ENCODE assay signal across 10 cellular contexts in genomic region chr5:31664566-31664965, GRCh38. TPM values are rescaled to one million over a fixed set of nuclear protein-coding genes. Genes with fewer than 3 reads are reported as not detected.
A peak's percentile ranks its signal among the peaks of the same experiment; 100 is the strongest.
DNase-seq lines count a peak whose midpoint lies in the region; ATAC-seq and TF ChIP-seq lines count a peak whose summit lies in the region.
"Had no signal": no experiment of that assay in that cellular context is flagged by ENCODE, and none has a peak within 500 bp of the region (broad histone marks: within the 10 kb centered on the region; RNA-seq: fewer than 3 reads in every experiment).

No MANE protein-coding gene starts in this region.

- H3K27ac ChIP-seq in IMR-90 (ENCODE audit: insufficient read depth, low read length) (no peak overlapping the region), VCaP (no peak overlapping the region), osteoblast (ENCODE audit: low read depth, low read length) (no peak overlapping the region)

- no peak overlapping the region for H2AFZ ChIP-seq in IMR-90 (replicated peaks; ENCODE audit: low read length, poor library complexity)
- no peak overlapping the region for H2AFZ ChIP-seq in osteoblast (ENCODE audit: low read length)

- H2BK20ac ChIP-seq in IMR-90 (ENCODE audit: low read depth, low read length) = no peak overlapping the region

- H3K79me1 ChIP-seq in IMR-90 (ENCODE audit: low read depth in 1 of 2, low read length in 2 of 2) = no peaks in the 10 kb centered on the region

- no peak overlapping the region for H4K5ac ChIP-seq in IMR-90 (ENCODE audit: low read depth, low read length)

- no peak overlapping the region for H2BK120ac ChIP-seq in IMR-90 (ENCODE audit: low read depth, low read length)

- no peak for TF ChIP-seq POLR2A in IMR-90 (IDR thresholded peaks at IDR 0.05; ENCODE audit: low read depth, low read length)

- no peak overlapping the region for H4K8ac ChIP-seq in IMR-90 (ENCODE audit: low read depth in 2 of 2, low read length in 2 of 2)

- DNase-seq in NCI-H82 (lab: John Stamatoyannopoulos, UW) = peak; percentile 62
- no peak for DNase-seq in NCI-H82 treated with DMSO at 0.1 percent for 48 hours (lab: John Stamatoyannopoulos, UW; ENCODE audit: unreplicated experiment)
- peak; percentile 3 for DNase-seq in IMR-90
- no peak for DNase-seq in osteoblast (ENCODE audit: insufficient read length, low spot score, missing footprints)
- no peak for DNase-seq in Right ventricle myocardium superior
- DNase-seq in mucosa of gallbladder (ENCODE audit: low spot score) = no peak
- no peak for DNase-seq in HuH-7 (ENCODE audit: low spot score)
- DNase-seq: NCI-H1092 treated with DMSO at 0.1 percent for 48 hours; stimulated activated naive CD4-positive, alpha-beta T cell had no signal

- no peak for ATAC-seq in IMR-90 (ENCODE audit: low read depth)
- ATAC-seq in Right ventricle myocardium superior (ENCODE audit: poor library complexity) = no peak

- WGBS in IMR-90 (ENCODE audit: extremely low coverage in 2 of 2, insufficient read length in 1 of 2), 2 experiments = no CpG with 5 or more reads among the region's 8 CpGs

- H3K9me3 ChIP-seq in IMR-90 (ENCODE audit: control insufficient read depth, insufficient read depth, low read length) (no peaks in the 10 kb centered on the region), osteoblast (ENCODE audit: low read depth, low read length) (no peaks in the 10 kb centered on the region)

- no peak overlapping the region for H2AK9ac ChIP-seq in IMR-90 (replicated peaks; ENCODE audit: low read depth, low read length, poor library complexity)

- H3K4me1 ChIP-seq in IMR-90 (ENCODE audit: control insufficient read depth, insufficient read depth, low read length) = no peaks in the 10 kb centered on the region
- H3K4me1 ChIP-seq in osteoblast (ENCODE audit: insufficient read depth, low read length) = peaks cover 7% of the 10 kb centered on the region

- no peak overlapping the region for H2BK15ac ChIP-seq in IMR-90 (ENCODE audit: low read depth, low read length)

- TF ChIP-seq CTCF in IMR-90 (conservative IDR thresholded peaks at IDR 0.05; ENCODE audit: low read depth, low read length) (no peak), VCaP (conservative IDR thresholded peaks at IDR 0.05) (peak; percentile 56), osteoblast (IDR thresholded peaks at IDR 0.05; ENCODE audit: extremely low read depth, low read depth, low read length) (peak; percentile 19)

- no peak overlapping the region for H2AK5ac ChIP-seq in IMR-90 (ENCODE audit: low read depth, low read length)

- no peak overlapping the region for H3K23ac ChIP-seq in IMR-90 (ENCODE audit: low read depth, low read length)

- H3K14ac ChIP-seq in IMR-90 (replicated peaks; ENCODE audit: low read depth, low read length) = no peak overlapping the region

- H3K27me3 ChIP-seq in IMR-90 (ENCODE audit: control insufficient read depth, insufficient read depth, low read length) (peaks cover 2% of the 10 kb centered on the region), osteoblast (ENCODE audit: insufficient read depth, low read length) (peaks cover 9% of the 10 kb centered on the region)

- in situ Hi-C loops in IMR-90 (cut with MboI; ENCODE audit: low sequenced_read_pairs) = no loop called here

- no peaks in the 10 kb centered on the region for H3K36me3 ChIP-seq in IMR-90 (ENCODE audit: control insufficient read depth, insufficient read depth, low read length)
- no peaks in the 10 kb centered on the region for H3K36me3 ChIP-seq in osteoblast (ENCODE audit: insufficient read depth, low read length)

- no peak overlapping the region for H2BK5ac ChIP-seq in IMR-90 (ENCODE audit: low read depth, low read length, poor library complexity, severe bottlenecking)

- intact Hi-C loops in IMR-90 (cut with micrococcal nuclease) (no loop called here), Right ventricle myocardium superior (cut with DNase I) (no loop called here)

- no peaks in the 10 kb centered on the region for H3K79me2 ChIP-seq in osteoblast (ENCODE audit: insufficient read depth, low read length)

- no TSS peak for BruUV-seq in IMR-90 (replicated peaks; lab: Mats Ljungman, UMichigan)

- H3K4ac ChIP-seq in IMR-90 (ENCODE audit: low read depth, low read length) = no peak overlapping the region

- CTCF ChIA-PET in IMR-90 (lab: Yijun Ruan, JAX) = no interaction called here

- POLR2A ChIA-PET in IMR-90 (lab: Charles Lee; ENCODE audit: unreplicated experiment) = no interaction called here

- no peak overlapping the region for H3K56ac ChIP-seq in IMR-90 (ENCODE audit: extremely low read depth, insufficient read depth, low read length)

- no peak for TF ChIP-seq RAD21 in IMR-90 (IDR thresholded peaks at IDR 0.05; ENCODE audit: low read length)

- H3K4me2 ChIP-seq in IMR-90 (ENCODE audit: low read depth, low read length) = no peak overlapping the region
- H3K4me2 ChIP-seq in osteoblast (ENCODE audit: insufficient read depth, low read length) = no peak overlapping the region

- dilution Hi-C loops in IMR-90 (cut with HindIII; ENCODE audit: low sequenced_read_pairs, unreplicated experiment) = no loop called here

- H3K9ac ChIP-seq in IMR-90 (ENCODE audit: low read depth, low read length) = no peak overlapping the region

- no peak overlapping the region for H4K91ac ChIP-seq in IMR-90 (ENCODE audit: insufficient read depth, low read depth, low read length)

- H3K18ac ChIP-seq in IMR-90 (ENCODE audit: low read depth, low read length) = no peak overlapping the region

- no peaks in the 10 kb centered on the region for H4K20me1 ChIP-seq in IMR-90 (ENCODE audit: insufficient read depth, low read length)
- H4K20me1 ChIP-seq in osteoblast (ENCODE audit: insufficient read depth, low read length) = no peaks in the 10 kb centered on the region

- H3K4me3 ChIP-seq in IMR-90 (ENCODE audit: insufficient read depth, low read depth, low read length) (no peak overlapping the region), osteoblast (ENCODE audit: insufficient read depth, low read length) (no peak overlapping the region)

- no peaks in the 10 kb centered on the region for H3K9me1 ChIP-seq in IMR-90 (ENCODE audit: insufficient read depth, low read length)

TF ChIP-seq in IMR-90, 13 proteins besides CTCF, POLR2A, EP300 and RAD21:
- no peak for TF ChIP-seq FOS (IDR thresholded peaks at IDR 0.05; ENCODE audit: low read depth, low read length)
- no peak for TF ChIP-seq NFE2L2 (IDR thresholded peaks at IDR 0.05; ENCODE audit: low read depth, low read length)
- TF ChIP-seq MXI1 (IDR thresholded peaks at IDR 0.05; ENCODE audit: borderline replicate concordance, low read depth, low read length) = no peak
- no peak for TF ChIP-seq CHD1 (IDR thresholded peaks at IDR 0.05; ENCODE audit: low read depth, low read length)
- TF ChIP-seq USF2 (IDR thresholded peaks at IDR 0.05; ENCODE audit: low read depth, low read length) = no peak
- TF ChIP-seq MAFK (IDR thresholded peaks at IDR 0.05; ENCODE audit: low read depth, low read length) = no peak

RNA-seq across cellular contexts. Expression of gene PDZD2, which starts 25.6 kb away (rescaled TPM):
- total RNA-seq in IMR-90 (2012; rRNA removed) (under 0.01 TPM in 1 of 2 replicates, not detected in the other), osteoblast (0.29 and 0.36 TPM in 2 replicates), Right ventricle myocardium superior (81.5 TPM), mucosa of gallbladder (2.7 TPM)
- under 0.01 and 0.02 TPM in 2 replicates for polyA plus RNA-seq in IMR-90 (2012; rRNA removed)
- polyA plus RNA-seq in IMR-90 (2012; cell fraction: cytosol; rRNA removed) = 0.01 TPM in 1 of 2 replicates, not detected in the other
- polyA plus RNA-seq in IMR-90 (2012; cell fraction: nucleus; rRNA removed; ENCODE audit: low replicate concordance) = 0.06 TPM in 1 of 2 replicates, not detected in the other

Comparison
In these comparisons a context has a peak if more than half of its experiments do, and no peak if none do; other contexts are left out.
1. DNase-seq: peak in NCI-H82 (single experiment) and IMR-90 (single experiment); none in NCI-H82 treated with DMSO at 0.1 percent for 48 hours (single experiment), osteoblast (single experiment), Right ventricle myocardium superior (single experiment), mucosa of gallbladder (single experiment) and HuH-7 (single experiment).
2. RNA of gene PDZD2, which starts 25.6 kb away (total RNA-seq): 81.5 TPM in Right ventricle myocardium superior (single experiment); 2.7 TPM in mucosa of gallbladder (single experiment), 0.29 to 0.36 TPM in osteoblast and under 0.01 TPM in IMR-90; every median in the first group is over 10 times any median in the second.